1 cellular context compared by ENCODE assay signal in the genomic region with DNA sequence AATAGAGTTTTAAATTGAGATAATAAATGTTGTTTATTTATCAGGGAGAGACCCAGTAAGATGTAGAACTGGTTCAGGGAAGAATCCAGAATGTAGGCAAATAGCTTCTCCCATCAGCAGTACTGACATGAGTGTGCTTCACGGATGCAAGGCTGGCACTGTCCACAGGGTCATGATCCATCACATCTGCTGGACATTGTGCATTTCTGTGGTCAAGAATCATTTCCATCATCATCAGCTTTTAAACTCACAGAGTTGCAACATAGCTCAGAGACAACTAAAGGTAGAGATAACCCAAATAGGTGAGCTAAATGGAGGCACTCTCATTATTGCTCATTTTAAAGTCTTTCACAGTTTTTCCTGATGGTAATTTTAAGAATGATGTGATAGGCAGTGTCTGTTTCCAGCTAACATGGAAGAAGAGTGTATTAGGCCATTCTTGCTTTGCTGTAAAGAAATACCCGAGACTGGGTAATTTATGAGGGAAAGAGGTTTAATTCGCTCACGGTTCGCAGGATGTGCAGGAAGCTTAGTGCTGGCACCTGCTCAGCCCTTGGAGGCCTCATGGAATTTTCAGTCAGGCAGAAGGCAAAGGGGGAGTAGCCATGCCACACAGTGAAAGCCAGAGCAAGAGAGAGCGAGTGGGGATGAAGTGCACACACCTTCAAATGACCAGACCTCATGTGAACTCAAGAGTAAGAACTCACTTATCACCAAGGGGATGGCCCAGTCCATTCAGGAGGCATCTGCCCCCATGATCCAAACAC.
TF ChIP-seq lines count a peak whose summit lies in the region.

No MANE protein-coding gene starts in this region.

TF ChIP-seq in GM12891, 5 proteins besides CTCF, POLR2A, EP300 and RAD21:
- TF ChIP-seq POU2F2 (IDR thresholded peaks at IDR 0.05; ENCODE audit: low read depth, low read length) (no peak), TAF1 (IDR thresholded peaks at IDR 0.05; ENCODE audit: low read depth, low read length) (no peak), POLR2AphosphoS5 (IDR thresholded peaks at IDR 0.05; ENCODE audit: low read depth, low read length) (no peak), SPI1 (IDR thresholded peaks at IDR 0.05; ENCODE audit: low read depth, low read length) (no peak), PAX5 (IDR thresholded peaks at IDR 0.05; ENCODE audit: insufficient read depth, low read length, severe bottlenecking) (no peak)
TF ChIP-seq in GM12891: peak in this region for 0.
